ENCODE assay signal across 1 cellular context in genomic region chr2:197075754-197076337, GRCh38.
TF ChIP-seq lines count a peak whose summit lies in the region.

No MANE protein-coding gene starts in this region.

TF ChIP-seq in SK-N-SH treated with all-trans-retinoic acid at 6 μM for 48 hours, 23 proteins besides CTCF, POLR2A, EP300 and RAD21 (continued from another document):
- TF ChIP-seq PATZ1 (CRISPR knock-in tag; IDR thresholded peaks at IDR 0.05; ENCODE audit: borderline replicate concordance) = no peak
- no peak for TF ChIP-seq CSDC2 (CRISPR knock-in tag; IDR thresholded peaks at IDR 0.05)
- TF ChIP-seq OSR1 (CRISPR knock-in tag; IDR thresholded peaks at IDR 0.05) = no peak
- no peak for TF ChIP-seq ZNF565 (CRISPR knock-in tag; conservative IDR thresholded peaks at IDR 0.05; ENCODE audit: low read depth)
- no peak for TF ChIP-seq TOX (CRISPR knock-in tag; IDR thresholded peaks at IDR 0.05; ENCODE audit: borderline replicate concordance)
- no peak for TF ChIP-seq PPARA (CRISPR knock-in tag; IDR thresholded peaks at IDR 0.05; ENCODE audit: borderline replicate concordance)
- no peak for TF ChIP-seq GLIS3 (CRISPR knock-in tag; IDR thresholded peaks at IDR 0.05)
- TF ChIP-seq ZFP3 (CRISPR knock-in tag; IDR thresholded peaks at IDR 0.05) = no peak
